ENCODE assay signal across 22 cellular contexts in the genomic region with DNA sequence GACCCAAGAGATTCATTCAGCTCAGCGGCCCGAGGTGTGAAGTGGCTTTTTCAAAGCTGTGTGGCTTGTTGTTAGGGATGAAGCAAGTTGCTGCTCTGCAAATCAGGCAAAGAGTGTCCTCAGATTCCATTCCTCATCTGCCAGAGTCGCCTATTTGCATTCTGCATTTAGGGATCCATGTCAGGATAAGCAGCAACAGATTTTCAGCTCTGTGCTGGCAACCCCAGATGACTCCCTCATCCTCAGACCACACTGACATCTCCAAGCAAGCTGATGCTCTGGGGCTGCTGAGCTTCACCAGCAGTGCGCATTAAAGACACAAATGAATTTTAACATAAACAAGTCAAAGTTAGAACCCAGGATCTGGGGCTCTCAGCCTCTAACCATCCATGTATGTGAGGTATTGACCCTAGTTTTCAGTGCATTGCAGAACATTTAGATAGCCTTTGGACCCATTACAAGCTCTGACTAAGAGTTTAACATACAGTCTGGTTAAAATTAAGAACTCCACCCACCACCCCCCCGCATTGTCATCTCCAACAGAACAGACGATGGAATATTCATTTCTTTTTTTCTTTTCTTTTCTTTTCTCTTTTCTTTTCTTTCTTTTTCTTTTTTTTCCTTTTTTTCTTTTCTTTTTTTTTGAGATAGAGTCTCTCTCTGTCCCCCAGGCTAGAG. TPM values are rescaled to one million over a fixed set of nuclear protein-coding genes. Genes with fewer than 3 reads are reported as not detected.
DNase-seq lines count a peak whose midpoint lies in the region; ATAC-seq and TF ChIP-seq lines count a peak whose summit lies in the region.
"Had no signal": no experiment of that assay in that cellular context is flagged by ENCODE, and none has a peak within 500 bp of the region (broad histone marks: within the 10 kb centered on the region; RNA-seq: fewer than 3 reads in every experiment).

No MANE protein-coding gene starts in this region.

- H3K9me3 ChIP-seq in endodermal cell (ENCODE audit: control insufficient read depth, low read length) (no peaks in the 10 kb centered on the region), MG63 (no peaks in the 10 kb centered on the region)
- H3K9me3 ChIP-seq: BE2C; BLaER1 treated with 17β-estradiol and CSF1 and Interleukin-3, amounts not matched to agents 10 nM and 100 nM; HAP-1 had no signal

- no peak overlapping the region for H3K9ac ChIP-seq in endodermal cell (ENCODE audit: extremely low read depth, low read length, poor library complexity, severe bottlenecking)
- H3K9ac ChIP-seq: BLaER1 treated with 17β-estradiol and CSF1 and Interleukin-3, amounts not matched to agents 10 nM and 100 nM had no signal

- DNase-seq in AG08395 (ENCODE audit: low spot score) (peak; percentile 52), Ammon's horn (ENCODE audit: low spot score) (peak; percentile 8), endodermal cell (peak; percentile 13), fibroblast of peridontal ligament (ENCODE audit: extremely low read depth) (peak; percentile 16), midbrain (lab: John Stamatoyannopoulos, UW) (no peak), MG63 (no peak)
- DNase-seq in activated T-cell treated with anti-CD3 and anti-CD28 coated beads, Interleukin-2, amount 50 U/mL, for 4 hours: no peak
- DNase-seq: BE2C; CD4-positive, alpha-beta T cell; CD8-positive, alpha-beta memory T cell; DMS 273 treated with DMSO at 0.1 percent for 48 hours; DMS79; EL; GDM1; HFFc6 had no signal

- TF ChIP-seq CTCF in endodermal cell (conservative IDR thresholded peaks at IDR 0.05): no peak

- no peak for ATAC-seq in activated T-cell treated with anti-CD3 and anti-CD28 coated beads, Interleukin-2, amount 50 U/mL, for 4 hours
- ATAC-seq: GM12878, GM23338 had no signal

- H3K27ac ChIP-seq in endodermal cell (ENCODE audit: low read depth, low read length): no peak overlapping the region
- H3K27ac ChIP-seq: 22Rv1; BLaER1 treated with 17β-estradiol and CSF1 and Interleukin-3, amounts not matched to agents 10 nM and 100 nM had no signal

- H3K36me3 ChIP-seq in endodermal cell (ENCODE audit: control insufficient read depth, insufficient read depth, low read length) (no peaks in the 10 kb centered on the region), MG63 (no peaks in the 10 kb centered on the region)
- H3K36me3 ChIP-seq: BE2C; BLaER1 treated with 17β-estradiol and CSF1 and Interleukin-3, amounts not matched to agents 10 nM and 100 nM; HAP-1 had no signal

- 78 to 87% methylated on average over 5 to 6 of the region's 6 CpGs for WGBS in endodermal cell (ENCODE audit: insufficient coverage in 1 of 2, insufficient read length in 1 of 2), 2 experiments

- no peaks in the 10 kb centered on the region for H3K36me3 Mint-ChIP-seq in endodermal cell (ENCODE audit: low read depth)
- no peaks in the 10 kb centered on the region for H3K36me3 Mint-ChIP-seq in activated T-cell treated with anti-CD3 and anti-CD28 coated beads, Interleukin-2, amount 50 U/mL, for 4 hours (ENCODE audit: insufficient read depth)
- H3K36me3 Mint-ChIP-seq: CD14-positive monocyte; CD8-positive, alpha-beta memory T cell had no signal

- no peaks in the 10 kb centered on the region for H3K4me1 ChIP-seq in endodermal cell (ENCODE audit: control insufficient read depth, insufficient read depth, low read length)
- H3K4me1 ChIP-seq: BE2C, HAP-1 had no signal

- H3K9me3 Mint-ChIP-seq in endodermal cell: no peaks in the 10 kb centered on the region
- H3K9me3 Mint-ChIP-seq in activated T-cell treated with anti-CD3 and anti-CD28 coated beads, Interleukin-2, amount 50 U/mL, for 4 hours: no peaks in the 10 kb centered on the region
- H3K9me3 Mint-ChIP-seq: CD4-positive, alpha-beta T cell; CD8-positive, alpha-beta memory T cell; GM23338 had no signal

- no peaks in the 10 kb centered on the region for H3K4me1 Mint-ChIP-seq in endodermal cell
- H3K4me1 Mint-ChIP-seq in activated T-cell treated with anti-CD3 and anti-CD28 coated beads, Interleukin-2, amount 50 U/mL, for 4 hours (ENCODE audit: low read depth): no peaks in the 10 kb centered on the region
- H3K4me1 Mint-ChIP-seq: CD14-positive monocyte; CD8-positive, alpha-beta memory T cell; GM23338 had no signal

- H3K4me3 Mint-ChIP-seq in endodermal cell: no peak overlapping the region
- H3K4me3 Mint-ChIP-seq in activated T-cell treated with anti-CD3 and anti-CD28 coated beads, Interleukin-2, amount 50 U/mL, for 4 hours: no peak overlapping the region
- H3K4me3 Mint-ChIP-seq: CD14-positive monocyte; CD4-positive, alpha-beta T cell; GM23338; HFFc6 had no signal

- H3K4me3 ChIP-seq in endodermal cell (ENCODE audit: low read length) (no peak overlapping the region), MG63 (no peak overlapping the region)
- H3K4me3 ChIP-seq: BLaER1 treated with 17β-estradiol and CSF1 and Interleukin-3, amounts not matched to agents 10 nM and 100 nM; GM12878; GM23338; HAP-1 had no signal

- H3K27me3 ChIP-seq in endodermal cell (ENCODE audit: control insufficient read depth, insufficient read depth, low read length, poor library complexity, severe bottlenecking): no peaks in the 10 kb centered on the region
- H3K27me3 ChIP-seq in MG63: peaks cover 7% of the 10 kb centered on the region
- H3K27me3 ChIP-seq: BE2C; BLaER1 treated with 17β-estradiol and CSF1 and Interleukin-3, amounts not matched to agents 10 nM and 100 nM had no signal

- no peak overlapping the region for H3K27ac Mint-ChIP-seq in endodermal cell
- H3K27ac Mint-ChIP-seq: CD14-positive monocyte; CD4-positive, alpha-beta T cell; CD8-positive, alpha-beta memory T cell; GM23338; HFFc6 had no signal

- H3K27me3 Mint-ChIP-seq in endodermal cell (ENCODE audit: insufficient read depth): no peaks in the 10 kb centered on the region
- peaks cover 22% of the 10 kb centered on the region for H3K27me3 Mint-ChIP-seq in activated T-cell treated with anti-CD3 and anti-CD28 coated beads, Interleukin-2, amount 50 U/mL, for 4 hours (ENCODE audit: low read depth)

RNA-seq across cellular contexts. Expression of a gene that starts 10.9 kb away (rescaled TPM):
- total RNA-seq in endodermal cell: not detected
- polyA plus RNA-seq in endodermal cell (2013, experiment 1 of 2): not detected
- not detected for polyA plus RNA-seq in endodermal cell (2013, experiment 2 of 2)
- total RNA-seq in activated T-cell treated with anti-CD3 and anti-CD28 coated beads, Interleukin-2, amount 50 U/mL, for 4 hours: not detected
- total RNA-seq in MG63 (2014; rRNA removed; shearing (Covaris generic); ENCODE audit: low replicate concordance): not detected in 2 replicates
- total RNA-seq: CD4-positive, alpha-beta T cell; CD8-positive, alpha-beta memory T cell; GM12878; HFFc6 had no signal
- polyA plus RNA-seq: AG04450; CD14-positive monocyte; CD8-positive, alpha-beta memory T cell; GM12878; GM23338 had no signal

RNA-seq across cellular contexts. Expression of a gene that starts 16.6 kb away (rescaled TPM):
- total RNA-seq in endodermal cell: not detected
- not detected for polyA plus RNA-seq in endodermal cell (2013, experiment 1 of 2)
- polyA plus RNA-seq in endodermal cell (2013, experiment 2 of 2): not detected
- total RNA-seq in activated T-cell treated with anti-CD3 and anti-CD28 coated beads, Interleukin-2, amount 50 U/mL, for 4 hours: not detected
- not detected in 2 replicates for total RNA-seq in MG63 (2014; rRNA removed; shearing (Covaris generic); ENCODE audit: low replicate concordance)
- total RNA-seq: CD4-positive, alpha-beta T cell; CD8-positive, alpha-beta memory T cell; GM12878; GM23338; HFFc6 had no signal
- polyA plus RNA-seq: AG04450; CD14-positive monocyte; CD8-positive, alpha-beta memory T cell; GM12878; GM23338 had no signal

RNA-seq across cellular contexts. Expression of a gene that starts 34.3 kb away (rescaled TPM):
- total RNA-seq in endodermal cell: not detected
- not detected for polyA plus RNA-seq in endodermal cell (2013, experiment 1 of 2)
- not detected for polyA plus RNA-seq in endodermal cell (2013, experiment 2 of 2)
- total RNA-seq in activated T-cell treated with anti-CD3 and anti-CD28 coated beads, Interleukin-2, amount 50 U/mL, for 4 hours: not detected
- not detected in 2 replicates for total RNA-seq in MG63 (2014; rRNA removed; shearing (Covaris generic); ENCODE audit: low replicate concordance)
- total RNA-seq: CD4-positive, alpha-beta T cell; CD8-positive, alpha-beta memory T cell; GM12878; GM23338; HFFc6 had no signal
- polyA plus RNA-seq: AG04450; CD14-positive monocyte; CD8-positive, alpha-beta memory T cell; GM12878; GM23338 had no signal

RNA-seq across cellular contexts. Expression of a gene that starts 41.0 kb away (rescaled TPM):
- total RNA-seq in endodermal cell: under 1 TPM in 1 of 2 donors, not detected in 1; 0.24 TPM
- polyA plus RNA-seq in endodermal cell (2013, experiment 1 of 2): not detected
- polyA plus RNA-seq in endodermal cell (2013, experiment 2 of 2): not detected
- not detected for total RNA-seq in activated T-cell treated with anti-CD3 and anti-CD28 coated beads, Interleukin-2, amount 50 U/mL, for 4 hours
- not detected in 2 replicates for total RNA-seq in MG63 (2014; rRNA removed; shearing (Covaris generic); ENCODE audit: low replicate concordance)
- total RNA-seq: CD4-positive, alpha-beta T cell; CD8-positive, alpha-beta memory T cell; GM12878; HFFc6 had no signal
- polyA plus RNA-seq: AG04450; CD14-positive monocyte; CD8-positive, alpha-beta memory T cell; GM12878 had no signal

Comparison
In these comparisons a context has a peak if more than half of its experiments do, and no peak if none do; other contexts are left out.
1. DNase-seq: peak in AG08395 (single experiment), Ammon's horn (single experiment), endodermal cell (single experiment) and fibroblast of peridontal ligament (single experiment); none in activated T-cell treated with anti-CD3 and anti-CD28 coated beads, Interleukin-2, amount 50 U/mL, for 4 hours (single experiment), midbrain (single experiment) and MG63 (single experiment).